ENCODE assay signal across 6 cellular contexts in the genomic region with DNA sequence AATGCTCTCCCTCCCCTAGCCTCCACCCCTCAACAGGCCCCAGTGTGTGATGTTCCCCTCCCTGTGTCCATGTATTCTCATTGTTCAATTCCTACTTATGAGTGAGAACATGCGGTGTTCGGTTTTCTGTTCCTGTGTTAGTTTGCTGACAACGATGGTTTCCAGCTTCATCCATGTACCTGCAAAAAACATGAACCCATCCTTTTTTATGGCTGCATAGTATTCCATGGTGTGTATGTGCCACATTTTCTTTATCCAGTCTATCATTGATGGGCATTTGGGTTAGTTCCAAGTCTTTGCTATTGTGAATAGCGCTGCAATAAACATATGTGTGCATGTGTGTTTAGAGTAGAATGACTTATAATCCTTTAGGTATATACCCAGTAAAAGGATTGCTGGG. TPM values are rescaled to one million over a fixed set of nuclear protein-coding genes. Genes with fewer than 3 reads are reported as not detected.
"Had no signal": no experiment of that assay in that cellular context is flagged by ENCODE, and none has a peak within 500 bp of the region (broad histone marks: within the 10 kb centered on the region; RNA-seq: fewer than 3 reads in every experiment).

No MANE protein-coding gene starts in this region.

RNA-seq across cellular contexts. Expression of a gene that starts 20.5 kb away (rescaled TPM):
- total RNA-seq: activated naive CD4-positive, alpha-beta T cell treated with anti-CD3 and anti-CD28 coated beads for 36 hours; activated naive CD8-positive, alpha-beta T cell treated with anti-CD3 and anti-CD28 coated beads for 36 hours; activated T-cell treated with anti-CD3 and anti-CD28 coated beads, Interleukin-2, amount 50 U/mL, for 4 hours; activated T-helper 1 cell treated with anti-CD3 and anti-CD28 coated beads, Interleukin-12 subunit alpha, Interleukin-12 subunit beta, Interleukin-2, Interleukin-4 antibody, amounts not matched to agents 30 ng/mL and 10 ng/mL and 1 ng/mL, durations not matched to agents 14 hours and 24 hours and 36 hours; activated T-helper 2 cell treated with anti-CD3 and anti-CD28 coated beads, Interferon-gamma antibody, Interleukin-2, Interleukin-4, amounts not matched to agents 10 μg/mL and 5 μg/mL and 100 μg/mL, durations not matched to agents 14 hours and 24 hours and 36 hours; bronchial epithelial cell had no signal
